Comparison of ENCODE assay signal across 7 cellular contexts in genomic region chr6:42984924-42985475, GRCh38. TPM values are rescaled to one million over a fixed set of nuclear protein-coding genes. Genes with fewer than 3 reads are reported as not detected.
DNase-seq lines count a peak whose midpoint lies in the region; ATAC-seq and TF ChIP-seq lines count a peak whose summit lies in the region.

No MANE protein-coding gene starts in this region.

- H3K4me2 ChIP-seq in neural cell (ENCODE audit: low read length), result peak overlapping the region; percentile 91

- H3K4me1 ChIP-seq in foreskin keratinocyte, result peaks cover under 1% of the 10 kb centered on the region

- H3K27me3 ChIP-seq in neural cell (ENCODE audit: insufficient read depth, low read depth, low read length) (no peaks in the 10 kb centered on the region), foreskin keratinocyte (no peaks in the 10 kb centered on the region)

- no peaks in the 10 kb centered on the region for H3K9me3 ChIP-seq in neural cell (ENCODE audit: low read length)

- H4K20me1 ChIP-seq in neural cell (ENCODE audit: insufficient read depth), result no peaks in the 10 kb centered on the region

- H3K27ac ChIP-seq in neural cell (ENCODE audit: low read length) (peak overlapping the region; percentile 60), foreskin keratinocyte (no peak overlapping the region)

- no peaks in the 10 kb centered on the region for H3K9me2 ChIP-seq in neural cell (ENCODE audit: insufficient read depth, low read length)

- H3K79me2 ChIP-seq in neural cell (replicated peaks; ENCODE audit: insufficient read depth, low read length), result peaks cover 12% of the 10 kb centered on the region

- H3K27ac Mint-ChIP-seq in T-cell, result peak overlapping the region; percentile 65 to 81

- peak overlapping the region; percentile 89 to 95 (median 92) for H3K4me3 Mint-ChIP-seq in T-cell

- H3F3A ChIP-seq in neural cell (ENCODE audit: insufficient read depth, low read length, poor library complexity, severe bottlenecking), result peaks cover 4% of the 10 kb centered on the region

- peak overlapping the region; percentile 85 for H2AFZ ChIP-seq in neural cell (ENCODE audit: low read depth, low read length)

- no peaks in the 10 kb centered on the region for H3K36me3 ChIP-seq in neural cell (ENCODE audit: insufficient read depth, low read length)

- H3K4me3 ChIP-seq in HFF-Myc (replicated peaks; ENCODE audit: low read depth, low read length) (peak overlapping the region; percentile 73), epithelial cell of esophagus (ENCODE audit: low read length) (peak overlapping the region; percentile 66), neural cell (ENCODE audit: low read length) (peak overlapping the region; percentile 96)

- no peaks in the 10 kb centered on the region for H3K9me3 Mint-ChIP-seq in T-cell

- no peaks in the 10 kb centered on the region for H3K27me3 Mint-ChIP-seq in T-cell

- POLR2A ChIA-PET in T-cell (lab: Charles Lee), result interaction anchor here (0.5 to 1.8 kb wide), 4 partner anchors 29 to 1403 kb away, joined by 4 to 22 read pairs (median 8); partner anchors contain the start of genes CDC5L (in 1 of the 2), CNPY3 (in 1 of the 2), KLHDC3 (in 1 of the 2) and MEA1 (in 1 of the 2)

- peaks cover 51 to 64% (median 61%) of the 10 kb centered on the region in 3 donors for H3K4me1 Mint-ChIP-seq in T-cell

- no peak for DNase-seq in HFF-Myc (ENCODE audit: extremely low read depth, low read depth)
- DNase-seq in T-cell, result peak in 6 of 34 experiments; percentile 8 to 20 (median 10)
- no peak for DNase-seq in epithelial cell of esophagus (ENCODE audit: low read depth)
- DNase-seq in foreskin keratinocyte, result no peak
- no peak for DNase-seq in NCI-H1048 (lab: John Stamatoyannopoulos, UW)

- TF ChIP-seq CTCF in HFF-Myc (IDR thresholded peaks at IDR 0.05; ENCODE audit: low read depth, low read length, missing control alignments) (no peak), epithelial cell of esophagus (IDR thresholded peaks at IDR 0.05; ENCODE audit: insufficient read depth, low read depth, low read length, missing control alignments) (no peak), neural cell (IDR thresholded peaks at IDR 0.05; ENCODE audit: poor library complexity, severe bottlenecking) (no peak), foreskin keratinocyte (conservative IDR thresholded peaks at IDR 0.05) (no peak)

- no peak for TF ChIP-seq EP300 in neural cell (conservative IDR thresholded peaks at IDR 0.05; ENCODE audit: poor library complexity, severe bottlenecking)

- CTCF ChIA-PET in T-cell (lab: Charles Lee), result interaction anchor here in 1 of 2 donors (1.0 to 1.4 kb wide), 5 partner anchors 9 to 56 kb away, joined by 3 to 6 read pairs (median 3); partner anchors contain the start of genes CNPY3, KLHDC3 and MEA1

- ATAC-seq in T-cell (replicated peaks in 1 of 4) (peak in 2 of 4 experiments; percentile 0 to 1), foreskin keratinocyte (no peak), HG02571 (IDR thresholded peaks at IDR 0.05; ENCODE audit: unreplicated experiment) (no peak)

- no peak for TF ChIP-seq RAD21 in neural cell (conservative IDR thresholded peaks at IDR 0.05)

- peaks cover 24% of the 10 kb centered on the region for H3K36me3 Mint-ChIP-seq in T-cell

- H3K9ac ChIP-seq in neural cell (ENCODE audit: low read length), result peak overlapping the region; percentile 92

TF ChIP-seq in neural cell, 6 proteins besides CTCF, POLR2A, EP300 and RAD21:
- TF ChIP-seq POLR2AphosphoS5 (IDR thresholded peaks at IDR 0.05) (no peak), SMC3 (conservative IDR thresholded peaks at IDR 0.05; ENCODE audit: poor library complexity) (no peak), EZH2 (IDR thresholded peaks at IDR 0.05; ENCODE audit: borderline replicate concordance, insufficient read depth, low read length, poor library complexity, severe bottlenecking) (no peak), REST (IDR thresholded peaks at IDR 0.05; ENCODE audit: borderline replicate concordance) (no peak), TAF1 (IDR thresholded peaks at IDR 0.05; ENCODE audit: low read depth) (no peak), MXI1 (conservative IDR thresholded peaks at IDR 0.05; ENCODE audit: poor library complexity, severe bottlenecking) (no peak)

RNA-seq across cellular contexts. Expression of gene PPP2R5D, which starts 0.6 kb away (rescaled TPM):
- total RNA-seq in T-cell, result 10 to 100 TPM; 27.8 to 35.1 (median 33.3) TPM
- polyA plus RNA-seq in neural cell, result 41.1 and 43.7 TPM in 2 replicates
- 50.9 and 55.0 TPM in 2 replicates for polyA minus RNA-seq in neural cell
- total RNA-seq in foreskin keratinocyte, result 42.9 and 44.4 TPM in 2 replicates
- polyA plus RNA-seq in foreskin keratinocyte, result 36.4 and 37.7 TPM in 2 replicates

RNA-seq across cellular contexts. Expression of gene PEX6, which starts 6.0 kb away (rescaled TPM):
- 10 to 100 TPM; 20.5 to 30.5 (median 27.4) TPM for total RNA-seq in T-cell
- polyA plus RNA-seq in neural cell, result 20.4 and 27.7 TPM in 2 replicates
- polyA minus RNA-seq in neural cell, result 15.4 and 18.7 TPM in 2 replicates
- total RNA-seq in foreskin keratinocyte, result 10.3 and 20.5 TPM in 2 replicates
- 8.1 and 15.3 TPM in 2 replicates for polyA plus RNA-seq in foreskin keratinocyte

RNA-seq across cellular contexts. Expression of gene GNMT, which starts 24.4 kb away (rescaled TPM):
- total RNA-seq in T-cell (1 to 10 TPM in 4 of 5 donors, under 1 TPM in 1; 0.93 to 3.4 (median 1.3) TPM), foreskin keratinocyte (0.20 and 0.32 TPM in 2 replicates)
- polyA plus RNA-seq in neural cell (0.30 and 0.97 TPM in 2 replicates), foreskin keratinocyte (0.09 and 0.26 TPM in 2 replicates)
- polyA minus RNA-seq in neural cell, result 0.73 and 0.81 TPM in 2 replicates

RNA-seq across cellular contexts. Expression of gene MEA1, which starts 28.7 kb away (rescaled TPM):
- total RNA-seq in T-cell, result 10 to 100 TPM; 20.5 to 38.7 (median 34.0) TPM
- polyA plus RNA-seq in neural cell, result 115 and 119 TPM in 2 replicates
- polyA minus RNA-seq in neural cell, result 41.4 and 51.2 TPM in 2 replicates
- 119 and 120 TPM in 2 replicates for total RNA-seq in foreskin keratinocyte
- 166 and 169 TPM in 2 replicates for polyA plus RNA-seq in foreskin keratinocyte

RNA-seq across cellular contexts. Expression of gene KLHDC3, which starts 29.0 kb away (rescaled TPM):
- total RNA-seq in T-cell (10 to 100 TPM; 40.5 to 75.3 (median 66.9) TPM), foreskin keratinocyte (49.7 and 51.6 TPM in 2 replicates)
- polyA plus RNA-seq in neural cell (232 and 244 TPM in 2 replicates), foreskin keratinocyte (46.3 and 48.6 TPM in 2 replicates)
- 135 and 161 TPM in 2 replicates for polyA minus RNA-seq in neural cell
